Comparison of ENCODE assay signal across 1 cellular context in the genomic region with DNA sequence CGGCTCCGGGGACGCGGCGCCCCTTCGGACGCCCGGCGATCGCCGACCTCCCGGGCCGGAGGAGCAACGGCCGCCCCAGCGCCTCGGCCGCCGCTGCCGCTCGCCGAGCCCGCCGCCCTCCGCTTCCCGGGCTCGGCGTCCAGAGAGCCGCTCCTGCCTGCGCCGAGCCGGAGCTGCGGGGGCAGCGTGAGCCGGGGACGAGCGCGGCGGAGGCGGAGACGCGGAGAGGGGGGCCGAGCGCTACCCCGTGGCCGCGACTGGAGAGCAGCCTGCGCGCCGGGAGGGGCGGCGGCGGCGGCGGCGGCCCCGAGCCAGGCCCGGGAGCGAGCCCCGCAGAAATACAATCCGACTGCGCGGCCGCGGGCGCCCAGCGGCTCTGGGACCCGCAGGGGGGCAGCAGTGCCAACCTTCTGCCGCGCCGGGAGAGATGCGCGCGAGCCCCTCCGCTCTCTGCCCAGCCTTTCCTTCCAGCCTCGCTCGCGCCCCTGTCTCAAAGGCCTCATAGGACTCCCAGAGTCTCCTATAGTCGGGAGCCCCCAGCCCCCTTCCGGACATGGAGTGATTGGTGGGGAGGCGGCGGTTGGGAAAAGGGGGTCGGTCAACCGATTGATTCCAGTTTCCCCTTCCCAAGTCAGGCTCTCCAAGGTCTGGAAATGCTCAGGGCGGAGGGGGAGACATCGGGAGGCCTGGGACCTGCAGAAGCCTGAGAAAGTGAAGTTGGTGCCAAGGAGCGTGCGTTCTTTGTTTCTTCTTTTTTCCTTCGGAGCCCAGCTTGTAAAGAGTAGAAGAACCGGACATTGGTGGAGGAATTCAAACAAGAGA.
TF ChIP-seq lines count a peak whose summit lies in the region.

No MANE protein-coding gene starts in this region.

TF ChIP-seq in HEK293, 187 proteins besides CTCF, POLR2A, EP300 and RAD21 (continued from another document):
- TF ChIP-seq, protein P1, sequence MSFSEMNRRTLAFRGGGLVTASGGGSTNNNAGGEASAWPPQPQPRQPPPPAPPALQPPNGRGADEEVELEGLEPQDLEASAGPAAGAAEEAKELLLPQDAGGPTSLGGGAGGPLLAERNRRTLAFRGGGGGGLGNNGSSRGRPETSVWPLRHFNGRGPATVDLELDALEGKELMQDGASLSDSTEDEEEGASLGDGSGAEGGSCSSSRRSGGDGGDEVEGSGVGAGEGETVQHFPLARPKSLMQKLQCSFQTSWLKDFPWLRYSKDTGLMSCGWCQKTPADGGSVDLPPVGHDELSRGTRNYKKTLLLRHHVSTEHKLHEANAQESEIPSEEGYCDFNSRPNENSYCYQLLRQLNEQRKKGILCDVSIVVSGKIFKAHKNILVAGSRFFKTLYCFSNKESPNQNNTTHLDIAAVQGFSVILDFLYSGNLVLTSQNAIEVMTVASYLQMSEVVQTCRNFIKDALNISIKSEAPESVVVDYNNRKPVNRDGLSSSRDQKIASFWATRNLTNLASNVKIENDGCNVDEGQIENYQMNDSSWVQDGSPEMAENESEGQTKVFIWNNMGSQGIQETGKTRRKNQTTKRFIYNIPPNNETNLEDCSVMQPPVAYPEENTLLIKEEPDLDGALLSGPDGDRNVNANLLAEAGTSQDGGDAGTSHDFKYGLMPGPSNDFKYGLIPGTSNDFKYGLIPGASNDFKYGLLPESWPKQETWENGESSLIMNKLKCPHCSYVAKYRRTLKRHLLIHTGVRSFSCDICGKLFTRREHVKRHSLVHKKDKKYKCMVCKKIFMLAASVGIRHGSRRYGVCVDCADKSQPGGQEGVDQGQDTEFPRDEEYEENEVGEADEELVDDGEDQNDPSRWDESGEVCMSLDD (tag by site-specific recombination; IDR thresholded peaks at IDR 0.05) = no peak
- TF ChIP-seq BCL11A (tag by site-specific recombination; IDR thresholded peaks at IDR 0.05; ENCODE audit: low read depth) (no peak), MEIS1 (CRISPR knock-in tag; IDR thresholded peaks at IDR 0.05; ENCODE audit: borderline replicate concordance) (no peak), EGR2 (tag by site-specific recombination; IDR thresholded peaks at IDR 0.05; ENCODE audit: low read depth) (no peak), ZBTB48 (tag by site-specific recombination; IDR thresholded peaks at IDR 0.05) (no peak), ZNF404 (tag by site-specific recombination; IDR thresholded peaks at IDR 0.05) (no peak), ZBTB20 (tag by site-specific recombination; IDR thresholded peaks at IDR 0.05) (peak; percentile 87), GLIS2 (tag by site-specific recombination; IDR thresholded peaks at IDR 0.05) (peak; percentile 56; the same call in 1 of the 2 replicates), ZNF324 (tag by site-specific recombination; IDR thresholded peaks at IDR 0.05) (no peak), ZSCAN23 (tag by site-specific recombination; IDR thresholded peaks at IDR 0.05) (no peak), ZNF341 (tag by site-specific recombination; IDR thresholded peaks at IDR 0.05; ENCODE audit: low read depth) (0 out of 2 replicates have a peak, but pooled peaks have one; percentile 24), ZNF529 (tag by site-specific recombination; IDR thresholded peaks at IDR 0.05; ENCODE audit: insufficient replicate concordance) (no peak), ZNF571 (tag by site-specific recombination; IDR thresholded peaks at IDR 0.05) (no peak), YY2 (tag by site-specific recombination; IDR thresholded peaks at IDR 0.05) (no peak), ZNF24 (tag by site-specific recombination; IDR thresholded peaks at IDR 0.05) (no peak), ZNF112 (tag by site-specific recombination; IDR thresholded peaks at IDR 0.05) (no peak), ZNF677 (tag by site-specific recombination; IDR thresholded peaks at IDR 0.05) (no peak), ZNF10 (tag by site-specific recombination; IDR thresholded peaks at IDR 0.05) (no peak), ZNF292 (tag by site-specific recombination; IDR thresholded peaks at IDR 0.05; ENCODE audit: borderline replicate concordance, low read depth) (no peak), ZNF585B (tag by site-specific recombination; IDR thresholded peaks at IDR 0.05) (no peak), ZNF157 (tag by site-specific recombination; IDR thresholded peaks at IDR 0.05) (no peak), ZNF510 (tag by site-specific recombination; IDR thresholded peaks at IDR 0.05; ENCODE audit: insufficient replicate concordance) (no peak), GLIS1 (tag by site-specific recombination; IDR thresholded peaks at IDR 0.05) (peak; percentile 63; the same call in 1 of the 2 replicates), SCRT2 (tag by site-specific recombination; IDR thresholded peaks at IDR 0.05) (no peak), ZNF426 (tag by site-specific recombination; IDR thresholded peaks at IDR 0.05) (no peak), ZBTB17 (tag by site-specific recombination; IDR thresholded peaks at IDR 0.05) (no peak), ZNF174 (tag by site-specific recombination; IDR thresholded peaks at IDR 0.05) (no peak), ZNF558 (tag by site-specific recombination; IDR thresholded peaks at IDR 0.05) (no peak), GFI1B (tag by site-specific recombination; IDR thresholded peaks at IDR 0.05) (no peak), ZNF76 (tag by site-specific recombination; IDR thresholded peaks at IDR 0.05; ENCODE audit: borderline replicate concordance, low read depth) (no peak), ZNF843 (tag by site-specific recombination; IDR thresholded peaks at IDR 0.05) (no peak), ZNF623 (tag by site-specific recombination; IDR thresholded peaks at IDR 0.05) (no peak), ZBTB8A (tag by site-specific recombination; IDR thresholded peaks at IDR 0.05) (peak; percentile 51; the same call in 1 of the 2 replicates), ZNF561 (tag by site-specific recombination; IDR thresholded peaks at IDR 0.05; ENCODE audit: borderline replicate concordance) (peak; percentile 41; the same call in 1 of the 2 replicates), ZSCAN30 (tag by site-specific recombination; IDR thresholded peaks at IDR 0.05) (0 out of 2 replicates have a peak, but pooled peaks have one; percentile 44), GLI2 (tag by site-specific recombination; IDR thresholded peaks at IDR 0.05; ENCODE audit: borderline replicate concordance, low read depth) (no peak)
- TF ChIP-seq, protein P2, sequence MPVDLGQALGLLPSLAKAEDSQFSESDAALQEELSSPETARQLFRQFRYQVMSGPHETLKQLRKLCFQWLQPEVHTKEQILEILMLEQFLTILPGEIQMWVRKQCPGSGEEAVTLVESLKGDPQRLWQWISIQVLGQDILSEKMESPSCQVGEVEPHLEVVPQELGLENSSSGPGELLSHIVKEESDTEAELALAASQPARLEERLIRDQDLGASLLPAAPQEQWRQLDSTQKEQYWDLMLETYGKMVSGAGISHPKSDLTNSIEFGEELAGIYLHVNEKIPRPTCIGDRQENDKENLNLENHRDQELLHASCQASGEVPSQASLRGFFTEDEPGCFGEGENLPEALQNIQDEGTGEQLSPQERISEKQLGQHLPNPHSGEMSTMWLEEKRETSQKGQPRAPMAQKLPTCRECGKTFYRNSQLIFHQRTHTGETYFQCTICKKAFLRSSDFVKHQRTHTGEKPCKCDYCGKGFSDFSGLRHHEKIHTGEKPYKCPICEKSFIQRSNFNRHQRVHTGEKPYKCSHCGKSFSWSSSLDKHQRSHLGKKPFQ (tag by site-specific recombination; IDR thresholded peaks at IDR 0.05) = no peak
- TF ChIP-seq, protein P3, sequence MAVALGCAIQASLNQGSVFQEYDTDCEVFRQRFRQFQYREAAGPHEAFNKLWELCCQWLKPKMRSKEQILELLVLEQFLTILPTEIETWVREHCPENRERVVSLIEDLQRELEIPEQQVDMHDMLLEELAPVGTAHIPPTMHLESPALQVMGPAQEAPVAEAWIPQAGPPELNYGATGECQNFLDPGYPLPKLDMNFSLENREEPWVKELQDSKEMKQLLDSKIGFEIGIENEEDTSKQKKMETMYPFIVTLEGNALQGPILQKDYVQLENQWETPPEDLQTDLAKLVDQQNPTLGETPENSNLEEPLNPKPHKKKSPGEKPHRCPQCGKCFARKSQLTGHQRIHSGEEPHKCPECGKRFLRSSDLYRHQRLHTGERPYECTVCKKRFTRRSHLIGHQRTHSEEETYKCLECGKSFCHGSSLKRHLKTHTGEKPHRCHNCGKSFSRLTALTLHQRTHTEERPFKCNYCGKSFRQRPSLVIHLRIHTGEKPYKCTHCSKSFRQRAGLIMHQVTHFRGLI (tag by site-specific recombination; IDR thresholded peaks at IDR 0.05) = no peak
- TF ChIP-seq, protein P4, sequence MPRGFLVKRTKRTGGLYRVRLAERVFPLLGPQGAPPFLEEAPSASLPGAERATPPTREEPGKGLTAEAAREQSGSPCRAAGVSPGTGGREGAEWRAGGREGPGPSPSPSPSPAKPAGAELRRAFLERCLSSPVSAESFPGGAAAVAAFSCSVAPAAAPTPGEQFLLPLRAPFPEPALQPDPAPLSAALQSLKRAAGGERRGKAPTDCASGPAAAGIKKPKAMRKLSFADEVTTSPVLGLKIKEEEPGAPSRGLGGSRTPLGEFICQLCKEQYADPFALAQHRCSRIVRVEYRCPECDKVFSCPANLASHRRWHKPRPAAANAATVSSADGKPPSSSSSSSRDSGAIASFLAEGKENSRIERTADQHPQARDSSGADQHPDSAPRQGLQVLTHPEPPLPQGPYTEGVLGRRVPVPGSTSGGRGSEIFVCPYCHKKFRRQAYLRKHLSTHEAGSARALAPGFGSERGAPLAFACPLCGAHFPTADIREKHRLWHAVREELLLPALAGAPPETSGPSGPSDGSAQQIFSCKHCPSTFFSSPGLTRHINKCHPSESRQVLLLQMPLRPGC (tag by site-specific recombination; IDR thresholded peaks at IDR 0.05) = no peak
- TF ChIP-seq, protein P5, sequence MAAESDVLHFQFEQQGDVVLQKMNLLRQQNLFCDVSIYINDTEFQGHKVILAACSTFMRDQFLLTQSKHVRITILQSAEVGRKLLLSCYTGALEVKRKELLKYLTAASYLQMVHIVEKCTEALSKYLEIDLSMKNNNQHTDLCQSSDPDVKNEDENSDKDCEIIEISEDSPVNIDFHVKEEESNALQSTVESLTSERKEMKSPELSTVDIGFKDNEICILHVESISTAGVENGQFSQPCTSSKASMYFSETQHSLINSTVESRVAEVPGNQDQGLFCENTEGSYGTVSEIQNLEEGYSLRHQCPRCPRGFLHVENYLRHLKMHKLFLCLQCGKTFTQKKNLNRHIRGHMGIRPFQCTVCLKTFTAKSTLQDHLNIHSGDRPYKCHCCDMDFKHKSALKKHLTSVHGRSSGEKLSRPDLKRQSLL (tag by site-specific recombination; IDR thresholded peaks at IDR 0.05) = no peak
- TF ChIP-seq, protein P6, sequence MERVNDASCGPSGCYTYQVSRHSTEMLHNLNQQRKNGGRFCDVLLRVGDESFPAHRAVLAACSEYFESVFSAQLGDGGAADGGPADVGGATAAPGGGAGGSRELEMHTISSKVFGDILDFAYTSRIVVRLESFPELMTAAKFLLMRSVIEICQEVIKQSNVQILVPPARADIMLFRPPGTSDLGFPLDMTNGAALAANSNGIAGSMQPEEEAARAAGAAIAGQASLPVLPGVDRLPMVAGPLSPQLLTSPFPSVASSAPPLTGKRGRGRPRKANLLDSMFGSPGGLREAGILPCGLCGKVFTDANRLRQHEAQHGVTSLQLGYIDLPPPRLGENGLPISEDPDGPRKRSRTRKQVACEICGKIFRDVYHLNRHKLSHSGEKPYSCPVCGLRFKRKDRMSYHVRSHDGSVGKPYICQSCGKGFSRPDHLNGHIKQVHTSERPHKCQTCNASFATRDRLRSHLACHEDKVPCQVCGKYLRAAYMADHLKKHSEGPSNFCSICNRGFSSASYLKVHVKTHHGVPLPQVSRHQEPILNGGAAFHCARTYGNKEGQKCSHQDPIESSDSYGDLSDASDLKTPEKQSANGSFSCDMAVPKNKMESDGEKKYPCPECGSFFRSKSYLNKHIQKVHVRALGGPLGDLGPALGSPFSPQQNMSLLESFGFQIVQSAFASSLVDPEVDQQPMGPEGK (tag by site-specific recombination; IDR thresholded peaks at IDR 0.05) = peak; percentile 63
- TF ChIP-seq, protein P7, sequence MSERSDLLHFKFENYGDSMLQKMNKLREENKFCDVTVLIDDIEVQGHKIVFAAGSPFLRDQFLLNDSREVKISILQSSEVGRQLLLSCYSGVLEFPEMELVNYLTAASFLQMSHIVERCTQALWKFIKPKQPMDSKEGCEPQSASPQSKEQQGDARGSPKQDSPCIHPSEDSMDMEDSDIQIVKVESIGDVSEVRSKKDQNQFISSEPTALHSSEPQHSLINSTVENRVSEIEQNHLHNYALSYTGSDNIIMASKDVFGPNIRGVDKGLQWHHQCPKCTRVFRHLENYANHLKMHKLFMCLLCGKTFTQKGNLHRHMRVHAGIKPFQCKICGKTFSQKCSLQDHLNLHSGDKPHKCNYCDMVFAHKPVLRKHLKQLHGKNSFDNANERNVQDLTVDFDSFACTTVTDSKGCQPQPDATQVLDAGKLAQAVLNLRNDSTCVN (tag by site-specific recombination; optimal IDR thresholded peaks at IDR 0.05) = peak; percentile 20
- TF ChIP-seq, protein P8, sequence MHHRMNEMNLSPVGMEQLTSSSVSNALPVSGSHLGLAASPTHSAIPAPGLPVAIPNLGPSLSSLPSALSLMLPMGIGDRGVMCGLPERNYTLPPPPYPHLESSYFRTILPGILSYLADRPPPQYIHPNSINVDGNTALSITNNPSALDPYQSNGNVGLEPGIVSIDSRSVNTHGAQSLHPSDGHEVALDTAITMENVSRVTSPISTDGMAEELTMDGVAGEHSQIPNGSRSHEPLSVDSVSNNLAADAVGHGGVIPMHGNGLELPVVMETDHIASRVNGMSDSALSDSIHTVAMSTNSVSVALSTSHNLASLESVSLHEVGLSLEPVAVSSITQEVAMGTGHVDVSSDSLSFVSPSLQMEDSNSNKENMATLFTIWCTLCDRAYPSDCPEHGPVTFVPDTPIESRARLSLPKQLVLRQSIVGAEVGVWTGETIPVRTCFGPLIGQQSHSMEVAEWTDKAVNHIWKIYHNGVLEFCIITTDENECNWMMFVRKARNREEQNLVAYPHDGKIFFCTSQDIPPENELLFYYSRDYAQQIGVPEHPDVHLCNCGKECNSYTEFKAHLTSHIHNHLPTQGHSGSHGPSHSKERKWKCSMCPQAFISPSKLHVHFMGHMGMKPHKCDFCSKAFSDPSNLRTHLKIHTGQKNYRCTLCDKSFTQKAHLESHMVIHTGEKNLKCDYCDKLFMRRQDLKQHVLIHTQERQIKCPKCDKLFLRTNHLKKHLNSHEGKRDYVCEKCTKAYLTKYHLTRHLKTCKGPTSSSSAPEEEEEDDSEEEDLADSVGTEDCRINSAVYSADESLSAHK (tag by site-specific recombination; IDR thresholded peaks at IDR 0.05) = no peak
- TF ChIP-seq, protein P9, sequence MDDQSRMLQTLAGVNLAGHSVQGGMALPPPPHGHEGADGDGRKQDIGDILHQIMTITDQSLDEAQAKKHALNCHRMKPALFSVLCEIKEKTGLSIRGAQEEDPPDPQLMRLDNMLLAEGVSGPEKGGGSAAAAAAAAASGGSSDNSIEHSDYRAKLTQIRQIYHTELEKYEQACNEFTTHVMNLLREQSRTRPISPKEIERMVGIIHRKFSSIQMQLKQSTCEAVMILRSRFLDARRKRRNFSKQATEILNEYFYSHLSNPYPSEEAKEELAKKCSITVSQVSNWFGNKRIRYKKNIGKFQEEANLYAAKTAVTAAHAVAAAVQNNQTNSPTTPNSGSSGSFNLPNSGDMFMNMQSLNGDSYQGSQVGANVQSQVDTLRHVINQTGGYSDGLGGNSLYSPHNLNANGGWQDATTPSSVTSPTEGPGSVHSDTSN (CRISPR knock-in tag; IDR thresholded peaks at IDR 0.05) = peak; percentile 51; the same call in 1 of the 2 replicates
